ENCODE assay signal across 1 cellular context in the genomic region with DNA sequence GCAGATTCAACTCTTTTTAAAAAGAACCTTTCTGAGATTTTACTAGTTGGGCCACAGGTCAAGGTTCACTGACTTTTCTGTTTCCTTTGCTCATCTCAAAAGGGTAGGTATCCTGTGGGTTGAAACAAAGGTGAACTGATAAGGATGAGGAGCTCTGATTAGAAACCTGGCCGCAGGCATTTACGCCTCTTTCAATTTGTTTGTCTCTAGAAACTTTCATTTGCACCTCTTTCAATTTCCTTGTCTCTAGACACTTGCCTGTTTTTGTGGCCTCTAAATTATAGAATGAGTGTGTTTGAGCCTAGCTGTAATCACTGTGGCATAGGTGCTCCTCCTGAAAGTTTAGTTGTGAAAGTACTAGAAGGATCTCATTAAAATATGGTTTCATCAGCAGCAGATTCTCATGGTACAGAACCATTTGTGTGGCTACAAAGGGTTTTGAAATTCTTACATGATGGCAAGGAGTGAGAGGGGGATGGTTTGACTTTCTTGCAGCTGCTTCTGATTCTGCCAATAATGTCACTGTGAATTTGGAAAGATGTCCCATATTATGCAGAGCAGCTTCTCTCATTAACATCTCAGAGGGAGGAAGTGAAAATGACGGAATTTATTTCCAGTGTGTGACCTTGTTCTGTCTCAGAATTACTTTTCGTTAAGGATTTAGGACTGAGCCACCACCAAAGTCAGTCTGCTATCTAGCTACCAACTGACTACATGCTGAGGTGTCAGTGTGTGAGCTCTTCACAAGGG.
TF ChIP-seq lines count a peak whose summit lies in the region.

No MANE protein-coding gene starts in this region.

TF ChIP-seq in GM12878, 131 proteins besides CTCF, POLR2A, EP300 and RAD21 (continued from another document):
- TF ChIP-seq BCLAF1 (IDR thresholded peaks at IDR 0.05): no peak
- no peak for TF ChIP-seq TARDBP (IDR thresholded peaks at IDR 0.05; ENCODE audit: borderline replicate concordance)
- TF ChIP-seq MEF2B (IDR thresholded peaks at IDR 0.05; ENCODE audit: partially characterized antibody, poor library complexity, severe bottlenecking): no peak
- peak; percentile 38 for TF ChIP-seq ATF7 (IDR thresholded peaks at IDR 0.05; ENCODE audit: low read depth)
- peak; percentile 69; the same call in 1 of the 2 replicates for TF ChIP-seq PAX8 (IDR thresholded peaks at IDR 0.05)
- no peak for TF ChIP-seq MYB (IDR thresholded peaks at IDR 0.05; ENCODE audit: borderline replicate concordance, low read depth, low read length)
- TF ChIP-seq RUNX3 (IDR thresholded peaks at IDR 0.05; ENCODE audit: low read length): 0 out of 2 replicates have a peak, but pooled peaks have one; percentile 8
- TF ChIP-seq SRF (IDR thresholded peaks at IDR 0.05; ENCODE audit: low read depth in 2 of 2, low read length in 2 of 2): no peak
- no peak for TF ChIP-seq ETV6 (conservative IDR thresholded peaks at IDR 0.05 in 1 of 2, IDR thresholded peaks at IDR 0.05 in 1 of 2; ENCODE audit: borderline replicate concordance in 1 of 2, low read depth in 1 of 2)
- TF ChIP-seq FOS (IDR thresholded peaks at IDR 0.05; ENCODE audit: borderline replicate concordance, extremely low read depth, insufficient read length): no peak
- TF ChIP-seq NR2C2 (IDR thresholded peaks at IDR 0.05; ENCODE audit: borderline replicate concordance, control insufficient read depth, insufficient read length, low read depth): no peak
- TF ChIP-seq MTA2 (IDR thresholded peaks at IDR 0.05; ENCODE audit: low read depth): peak; percentile 89
- TF ChIP-seq USF1 (IDR thresholded peaks at IDR 0.05; ENCODE audit: borderline replicate concordance, extremely low read length, insufficient read depth, low read depth, low read length): no peak
- no peak for TF ChIP-seq CHD2 (IDR thresholded peaks at IDR 0.05; ENCODE audit: borderline replicate concordance, low read depth, low read length)
- TF ChIP-seq CUX1 (IDR thresholded peaks at IDR 0.05; ENCODE audit: insufficient replicate concordance, low read depth, low read length): no peak
- no peak for TF ChIP-seq ZBED1 (IDR thresholded peaks at IDR 0.05; ENCODE audit: borderline replicate concordance)
- peak; percentile 76 for TF ChIP-seq NR2F1 (conservative IDR thresholded peaks at IDR 0.05)
- TF ChIP-seq CREB1 (IDR thresholded peaks at IDR 0.05; ENCODE audit: low read depth): no peak
- TF ChIP-seq TAF1 (IDR thresholded peaks at IDR 0.05; ENCODE audit: borderline replicate concordance, low read depth, low read length): no peak
- TF ChIP-seq SPI1 (IDR thresholded peaks at IDR 0.05; ENCODE audit: borderline replicate concordance, insufficient read depth, low read depth, low read length): peak; percentile 78; the same call in 1 of the 2 replicates
